In the genomic region with DNA sequence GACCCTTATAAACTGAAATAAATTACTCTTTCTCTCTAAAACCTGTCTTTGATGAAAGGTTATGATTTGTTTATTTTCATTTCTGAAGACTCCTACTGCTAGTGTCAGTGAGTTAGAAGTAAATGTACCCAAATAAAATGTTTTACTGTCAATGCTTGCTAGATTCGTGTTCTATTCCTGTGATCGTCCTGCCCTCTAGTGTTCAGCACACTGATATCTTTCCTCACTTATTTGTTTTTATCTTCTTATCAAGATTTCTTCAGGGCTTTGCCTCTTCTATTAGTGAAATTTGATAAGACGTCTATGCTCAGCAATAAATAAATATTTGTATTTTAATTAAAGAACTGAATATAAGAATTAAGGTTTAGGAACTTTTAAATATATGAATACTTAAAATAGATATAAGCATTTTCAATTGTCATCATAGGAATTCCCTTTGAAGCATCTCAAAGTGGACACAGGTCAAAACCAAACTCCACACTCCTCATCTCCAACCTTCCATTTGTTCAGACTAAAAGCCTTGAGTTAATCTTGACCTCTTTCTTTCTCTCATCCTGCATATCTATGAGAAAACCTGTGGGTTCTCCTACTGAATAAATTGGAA, we compare ENCODE assay signal across 9 cellular contexts.
DNase-seq lines count a peak whose midpoint lies in the region; ATAC-seq and TF ChIP-seq lines count a peak whose summit lies in the region.
"Had no signal": no experiment of that assay in that cellular context is flagged by ENCODE, and none has a peak within 500 bp of the region (broad histone marks: within the 10 kb centered on the region; RNA-seq: fewer than 3 reads in every experiment).

No MANE protein-coding gene starts in this region.

- H3K4me1 Mint-ChIP-seq in HFFc6 (ENCODE audit: low read depth), result no peaks in the 10 kb centered on the region
- H3K4me1 Mint-ChIP-seq in activated naive CD8-positive, alpha-beta T cell treated with anti-CD3 and anti-CD28 coated beads, Interleukin-2, amount 50 U/mL, for 24 hours, result no peaks in the 10 kb centered on the region

- H2AFZ ChIP-seq in OCI-LY7 (ENCODE audit: low read length) (no peak overlapping the region; the same call in 1 of the 2 replicates), smooth muscle cell (ENCODE audit: low read depth) (no peak overlapping the region)

- CTCF ChIA-PET in OCI-LY7 (lab: Charles Lee; ENCODE audit: unreplicated experiment), result no interaction called here

- 4 to 8% methylated on average over 3 of the region's 3 CpGs for WGBS in esophagus squamous epithelium, 2 donors
- 5% methylated on average over 3 of the region's 3 CpGs for WGBS in smooth muscle cell (ENCODE audit: low lambda C conversion rate)

- no peaks in the 10 kb centered on the region for H3F3A ChIP-seq in smooth muscle cell (ENCODE audit: low read depth)

- H4K20me1 ChIP-seq in OCI-LY7 (ENCODE audit: insufficient read depth, low read length) (no peaks in the 10 kb centered on the region), smooth muscle cell (ENCODE audit: low read depth) (no peaks in the 10 kb centered on the region)

- H3K4me1 ChIP-seq in OCI-LY7 (ENCODE audit: insufficient read depth, low read length, poor library complexity, severe bottlenecking) (no peaks in the 10 kb centered on the region), esophagus squamous epithelium (no peaks in the 10 kb centered on the region), smooth muscle cell (ENCODE audit: low read depth) (no peaks in the 10 kb centered on the region)

- DNase-seq in D341Med (ENCODE audit: low spot score), result peak; percentile 41
- peak; percentile 33 for DNase-seq in HFFc6
- peak; percentile 5 for DNase-seq in OCI-LY7 (ENCODE audit: low spot score)
- DNase-seq in esophagus squamous epithelium (lab: John Stamatoyannopoulos, UW), result no peak
- DNase-seq in smooth muscle cell (lab: John Stamatoyannopoulos, UW; ENCODE audit: unreplicated experiment), result no peak
- no peak for DNase-seq in activated naive CD8-positive, alpha-beta T cell treated with anti-CD3 and anti-CD28 coated beads, Interleukin-2, amount 50 U/mL, for 24 hours

- no peak overlapping the region for H3K9ac ChIP-seq in smooth muscle cell (ENCODE audit: low read depth)

- H3K4me3 Mint-ChIP-seq in HFFc6, result no peak overlapping the region
- no peak overlapping the region for H3K4me3 Mint-ChIP-seq in activated naive CD8-positive, alpha-beta T cell treated with anti-CD3 and anti-CD28 coated beads, Interleukin-2, amount 50 U/mL, for 24 hours

- H3K9me3 Mint-ChIP-seq in HFFc6, result no peaks in the 10 kb centered on the region
- peaks cover 4% of the 10 kb centered on the region for H3K9me3 Mint-ChIP-seq in activated naive CD8-positive, alpha-beta T cell treated with anti-CD3 and anti-CD28 coated beads, Interleukin-2, amount 50 U/mL, for 24 hours

- peaks cover 4% of the 10 kb centered on the region for H3K27me3 Mint-ChIP-seq in HFFc6 (ENCODE audit: insufficient read depth)
- no peaks in the 10 kb centered on the region for H3K27me3 Mint-ChIP-seq in activated naive CD8-positive, alpha-beta T cell treated with anti-CD3 and anti-CD28 coated beads, Interleukin-2, amount 50 U/mL, for 24 hours

- H3K27ac ChIP-seq in OCI-LY7 (ENCODE audit: low read depth, low read length, poor library complexity, severe bottlenecking) (no peak overlapping the region), esophagus squamous epithelium (no peak overlapping the region), smooth muscle cell (ENCODE audit: low read depth) (no peak overlapping the region)

- TF ChIP-seq CTCF in HFFc6 (IDR thresholded peaks at IDR 0.05) (peak; percentile 79), OCI-LY7 (conservative IDR thresholded peaks at IDR 0.05; ENCODE audit: low read length) (peak; percentile 73), esophagus squamous epithelium (IDR thresholded peaks at IDR 0.05) (peak in 4 of 6 experiments; percentile 12 to 49 (median 26)), smooth muscle cell (IDR thresholded peaks at IDR 0.05; ENCODE audit: borderline replicate concordance, insufficient read depth, poor library complexity, severe bottlenecking) (peak; percentile 65)

- H3K9me2 ChIP-seq in OCI-LY7 (ENCODE audit: insufficient read depth, low read length), result no peaks in the 10 kb centered on the region

- no peak overlapping the region for H3K4me2 ChIP-seq in OCI-LY7 (ENCODE audit: low read length)
- H3K4me2 ChIP-seq in smooth muscle cell, result no peak overlapping the region

- H3K36me3 ChIP-seq in OCI-LY7 (ENCODE audit: insufficient read depth, low read length) (no peaks in the 10 kb centered on the region), esophagus squamous epithelium (no peaks in the 10 kb centered on the region), smooth muscle cell (ENCODE audit: low read depth) (no peaks in the 10 kb centered on the region)

- no peak overlapping the region for H3K27ac Mint-ChIP-seq in HFFc6
- no peak overlapping the region for H3K27ac Mint-ChIP-seq in activated naive CD8-positive, alpha-beta T cell treated with anti-CD3 and anti-CD28 coated beads, Interleukin-2, amount 50 U/mL, for 24 hours

- H3K4me3 ChIP-seq in OCI-LY7 (ENCODE audit: low read depth, low read length, poor library complexity, severe bottlenecking) (no peak overlapping the region), esophagus squamous epithelium (no peak overlapping the region), smooth muscle cell (no peak overlapping the region)
- H3K4me3 ChIP-seq: lung had no signal

- no peak for TF ChIP-seq POLR2A in esophagus squamous epithelium (IDR thresholded peaks at IDR 0.05)

- POLR2A ChIA-PET in OCI-LY7 (lab: Charles Lee), result no interaction called here

- ATAC-seq in activated naive CD8-positive, alpha-beta T cell treated with anti-CD3 and anti-CD28 coated beads, Interleukin-2, amount 50 U/mL, for 24 hours, result no peak
- ATAC-seq in HG03097 (IDR thresholded peaks at IDR 0.05; ENCODE audit: low FRiP score, unreplicated experiment) (no peak), GM21447 (IDR thresholded peaks at IDR 0.05; ENCODE audit: unreplicated experiment) (no peak)

- no peaks in the 10 kb centered on the region for H3K36me3 Mint-ChIP-seq in HFFc6 (ENCODE audit: low read depth)
- H3K36me3 Mint-ChIP-seq in activated naive CD8-positive, alpha-beta T cell treated with anti-CD3 and anti-CD28 coated beads, Interleukin-2, amount 50 U/mL, for 24 hours (ENCODE audit: low read depth), result no peaks in the 10 kb centered on the region

- no peaks in the 10 kb centered on the region for H3K27me3 ChIP-seq in esophagus squamous epithelium
- no peaks in the 10 kb centered on the region for H3K27me3 ChIP-seq in smooth muscle cell (ENCODE audit: low read depth)

- H3K9me3 ChIP-seq in OCI-LY7 (ENCODE audit: low read length) (no peaks in the 10 kb centered on the region), esophagus squamous epithelium (no peaks in the 10 kb centered on the region), smooth muscle cell (replicated peaks; ENCODE audit: low read depth) (no peaks in the 10 kb centered on the region)

- BruUV-seq in OCI-LY7 (replicated peaks; lab: Mats Ljungman, UMichigan), result no TSS peak

- no peaks in the 10 kb centered on the region for H3K79me2 ChIP-seq in OCI-LY7 (ENCODE audit: insufficient read depth, low read depth, low read length)
- no peaks in the 10 kb centered on the region for H3K79me2 ChIP-seq in smooth muscle cell (ENCODE audit: low read depth)

- intact Hi-C loops in OCI-LY7 (cut with micrococcal nuclease; ENCODE audit: unreplicated experiment), result no loop called here
- intact Hi-C loops in esophagus squamous epithelium (cut with DNase I), result no loop called here

Comparison
In these comparisons a context has a peak if more than half of its experiments do, and no peak if none do; other contexts are left out.
1. DNase-seq: peak in D341Med (single experiment), HFFc6 (single experiment) and OCI-LY7 (single experiment); none in esophagus squamous epithelium (single experiment), smooth muscle cell (single experiment) and activated naive CD8-positive, alpha-beta T cell treated with anti-CD3 and anti-CD28 coated beads, Interleukin-2, amount 50 U/mL, for 24 hours (single experiment).
2. CTCF ChIP-seq: peak in every context shown above with its lines; median percentile 79 in HFFc6; 73 in OCI-LY7; 65 in smooth muscle cell; 26 in esophagus squamous epithelium.